1 cellular context compared by ENCODE assay signal in genomic region chr9:98881836-98882568, GRCh38.
TF ChIP-seq lines count a peak whose summit lies in the region.

No MANE protein-coding gene starts in this region.

TF ChIP-seq in K562, 482 proteins besides CTCF, POLR2A, EP300 and RAD21 (continued from another document):
- TF ChIP-seq ELK1 (CRISPR knock-in tag; IDR thresholded peaks at IDR 0.05) (no peak), MAFF (IDR thresholded peaks at IDR 0.05; ENCODE audit: low read length) (no peak), ZBTB1 (CRISPR knock-in tag; IDR thresholded peaks at IDR 0.05; ENCODE audit: borderline replicate concordance, low read depth) (no peak), USF1 (CRISPR knock-in tag; IDR thresholded peaks at IDR 0.05) (no peak), ZNF584 (CRISPR knock-in tag; IDR thresholded peaks at IDR 0.05; ENCODE audit: low read depth) (no peak), HMG20A (CRISPR knock-in tag; conservative IDR thresholded peaks at IDR 0.05) (no peak), DMBX1 (CRISPR knock-in tag; IDR thresholded peaks at IDR 0.05; ENCODE audit: borderline replicate concordance) (no peak), NFE2L1 (tag; IDR thresholded peaks at IDR 0.05; ENCODE audit: borderline replicate concordance, low read depth) (no peak), NCOR1 (IDR thresholded peaks at IDR 0.05) (no peak), ZNF134 (CRISPR knock-in tag; conservative IDR thresholded peaks at IDR 0.05) (no peak), ZNF512 (tag; IDR thresholded peaks at IDR 0.05) (no peak)
